Comparison of ENCODE assay signal across 9 cellular contexts in genomic region chr21:45299864-45300785, GRCh38. TPM values are rescaled to one million over a fixed set of nuclear protein-coding genes. Genes with fewer than 3 reads are reported as not detected.
A peak's percentile ranks its signal among the peaks of the same experiment; 100 is the strongest.
DNase-seq lines count a peak whose midpoint lies in the region; ATAC-seq and TF ChIP-seq lines count a peak whose summit lies in the region.
"Had no signal": no experiment of that assay in that cellular context is flagged by ENCODE, and none has a peak within 500 bp of the region (broad histone marks: within the 10 kb centered on the region; RNA-seq: fewer than 3 reads in every experiment).

No MANE protein-coding gene starts in this region.

- peak overlapping the region; percentile 84; the same call in 1 of the 2 replicates for H2BK120ac ChIP-seq in IMR-90 (ENCODE audit: low read depth, low read length)

- H2BK5ac ChIP-seq in IMR-90 (ENCODE audit: low read depth, low read length, poor library complexity, severe bottlenecking) = peak overlapping the region; percentile 15

- peak overlapping the region; percentile 47 to 73; a peak in 2 of 4 replicates for H4K8ac ChIP-seq in IMR-90 (ENCODE audit: low read depth in 2 of 2, low read length in 2 of 2)

- H3K79me1 ChIP-seq in IMR-90 (ENCODE audit: low read depth in 1 of 2, low read length in 2 of 2) = peaks cover 11 to 43% of the 10 kb centered on the region in 2 experiments

- no peak overlapping the region; the same call in 1 of the 2 replicates for H3K56ac ChIP-seq in IMR-90 (ENCODE audit: extremely low read depth, insufficient read depth, low read length)

- TF ChIP-seq CTCF in IMR-90 (conservative IDR thresholded peaks at IDR 0.05; ENCODE audit: low read depth, low read length) (no peak), cardiac fibroblast (IDR thresholded peaks at IDR 0.05; ENCODE audit: low read depth, low read length) (no peak), right lobe of liver (IDR thresholded peaks at IDR 0.05) (no peak), spleen (IDR thresholded peaks at IDR 0.05 in 8 of 11, conservative IDR thresholded peaks at IDR 0.05 in 3 of 11) (no peak)

- H2AK5ac ChIP-seq in IMR-90 (ENCODE audit: low read depth, low read length) = peak overlapping the region; percentile 95

- peak overlapping the region; percentile 81; the same call in 1 of the 2 replicates for H2BK20ac ChIP-seq in IMR-90 (ENCODE audit: low read depth, low read length)

- H3K9ac ChIP-seq in IMR-90 (ENCODE audit: low read depth, low read length) = no peak overlapping the region

- H3K18ac ChIP-seq in IMR-90 (ENCODE audit: low read depth, low read length) = peak overlapping the region; percentile 9; the same call in 1 of the 2 replicates

- H4K91ac ChIP-seq in IMR-90 (ENCODE audit: insufficient read depth, low read depth, low read length) = peak overlapping the region; percentile 82

- DNase-seq in IMR-90 (peak; percentile 81), cardiac fibroblast (ENCODE audit: low read depth in 2 of 2) (peak; percentile 67 to 74), right lobe of liver (peak in 2 of 3 donors; percentile 43 to 53), spleen (peak; percentile 65), NCI-H69 (lab: John Stamatoyannopoulos, UW) (no peak)
- DNase-seq in stimulated activated naive CD4-positive, alpha-beta T cell treated with Interleukin-2 at 50 U/mL for 16 hours (lab: John Stamatoyannopoulos, UW) = no peak
- DNase-seq: DMS153 had no signal

- peaks cover 11% of the 10 kb centered on the region for H3K9me1 ChIP-seq in IMR-90 (ENCODE audit: insufficient read depth, low read length)

- no peak for TF ChIP-seq RAD21 in IMR-90 (IDR thresholded peaks at IDR 0.05; ENCODE audit: low read length)

- H3K36me3 ChIP-seq in IMR-90 (ENCODE audit: control insufficient read depth, insufficient read depth, low read length) (no peaks in the 10 kb centered on the region), right lobe of liver (no peaks in the 10 kb centered on the region), spleen (no peaks in the 10 kb centered on the region)

- peak overlapping the region; percentile 40 for H2AFZ ChIP-seq in IMR-90 (replicated peaks; ENCODE audit: low read length, poor library complexity)

- peak overlapping the region; percentile 79 for H3K4ac ChIP-seq in IMR-90 (ENCODE audit: low read depth, low read length)

- no peaks in the 10 kb centered on the region; the same call in 1 of the 2 replicates for H4K20me1 ChIP-seq in IMR-90 (ENCODE audit: insufficient read depth, low read length)

- intact Hi-C loops in IMR-90 (cut with micrococcal nuclease) (no loop called here), right lobe of liver (cut with DNase I) (loop anchor here in 1 of 2 donors (5.0 kb wide), 1 partner anchor 137 kb away; no protein-coding TSS in a partner anchor), spleen (cut with DNase I; ENCODE audit: low total_unique reads) (no loop called here)

- H3K4me2 ChIP-seq in IMR-90 (ENCODE audit: low read depth, low read length) = no peak overlapping the region

- no TSS peak for BruUV-seq in IMR-90 (replicated peaks; lab: Mats Ljungman, UMichigan)

- peak overlapping the region; percentile 77; the same call in 1 of the 2 replicates for H3K14ac ChIP-seq in IMR-90 (replicated peaks; ENCODE audit: low read depth, low read length)

- H3K9me3 ChIP-seq in IMR-90 (ENCODE audit: control insufficient read depth, insufficient read depth, low read length) = no peaks in the 10 kb centered on the region
- no peaks in the 10 kb centered on the region for H3K9me3 ChIP-seq in right lobe of liver
- H3K9me3 ChIP-seq in spleen = no peaks in the 10 kb centered on the region

- WGBS in IMR-90 (ENCODE audit: extremely low coverage in 2 of 2, insufficient read length in 1 of 2), 2 experiments = 87% methylated on average over 23 of the region's 34 CpGs; no CpG with 5 or more reads in 1 of the 2 experiments
- 30% methylated on average over 5 of the region's 34 CpGs for WGBS in right lobe of liver (ENCODE audit: insufficient coverage, low coverage, low lambda C conversion rate, missing lambda C conversion rate)
- 77 to 84% (median 83%) methylated on average over 34 of the region's 34 CpGs for WGBS in spleen, 5 donors

- POLR2A ChIA-PET in IMR-90 (lab: Charles Lee; ENCODE audit: unreplicated experiment) = no interaction called here

- CTCF ChIA-PET in IMR-90 (lab: Yijun Ruan, JAX) = no interaction called here

- ATAC-seq in IMR-90 (ENCODE audit: low read depth) = no peak
- no peak for ATAC-seq in right lobe of liver
- ATAC-seq in HG02678 (IDR thresholded peaks at IDR 0.05; ENCODE audit: unreplicated experiment) = no peak
- ATAC-seq: WTC11 had no signal

- H2AK9ac ChIP-seq in IMR-90 (replicated peaks; ENCODE audit: low read depth, low read length, poor library complexity) = peak overlapping the region; percentile 51

- no peak overlapping the region for H3K4me3 ChIP-seq in IMR-90 (ENCODE audit: insufficient read depth, low read depth, low read length)
- H3K4me3 ChIP-seq in cardiac fibroblast (replicated peaks in 1 of 2; ENCODE audit: low read depth in 2 of 2, low read length in 2 of 2) = no peak overlapping the region
- H3K4me3 ChIP-seq in right lobe of liver = no peak overlapping the region
- H3K4me3 ChIP-seq in spleen = no peak overlapping the region

- TF ChIP-seq POLR2A in IMR-90 (IDR thresholded peaks at IDR 0.05; ENCODE audit: low read depth, low read length) (no peak), right lobe of liver (IDR thresholded peaks at IDR 0.05) (no peak), spleen (IDR thresholded peaks at IDR 0.05) (no peak)

- dilution Hi-C loops in IMR-90 (cut with HindIII; ENCODE audit: low sequenced_read_pairs, unreplicated experiment) = no loop called here

- 0 out of 2 replicates have a peak overlapping the region, but pooled peaks have one; percentile 71 for H3K23ac ChIP-seq in IMR-90 (ENCODE audit: low read depth, low read length)

- H3K27me3 ChIP-seq in IMR-90 (ENCODE audit: control insufficient read depth, insufficient read depth, low read length) (no peaks in the 10 kb centered on the region), right lobe of liver (no peaks in the 10 kb centered on the region), spleen (replicated peaks in 1 of 7) (no peaks in the 10 kb centered on the region)

- no peak overlapping the region for H3K27ac ChIP-seq in IMR-90 (ENCODE audit: insufficient read depth, low read length)
- peak overlapping the region; percentile 9 to 69 (median 27) for H3K27ac ChIP-seq in right lobe of liver
- H3K27ac ChIP-seq in spleen = peak overlapping the region in 7 of 8 donors; percentile 53 to 83 (median 79)

- H3K4me1 ChIP-seq in IMR-90 (ENCODE audit: control insufficient read depth, insufficient read depth, low read length) = peaks cover 25% of the 10 kb centered on the region
- H3K4me1 ChIP-seq in right lobe of liver = peaks cover 0 to 7% (median 0%) of the 10 kb centered on the region in 4 donors
- peaks cover 7 to 48% (median 29%) of the 10 kb centered on the region in 6 donors for H3K4me1 ChIP-seq in spleen

- 0 out of 3 replicates have a peak overlapping the region, but pooled peaks have one; percentile 51 for H2BK15ac ChIP-seq in IMR-90 (ENCODE audit: low read depth, low read length)

- in situ Hi-C loops in IMR-90 (cut with MboI; ENCODE audit: low sequenced_read_pairs) = no loop called here

- H4K5ac ChIP-seq in IMR-90 (ENCODE audit: low read depth, low read length) = peak overlapping the region; percentile 24; the same call in 1 of the 2 replicates

TF ChIP-seq in IMR-90, 13 proteins besides CTCF, POLR2A, EP300 and RAD21:
- no peak for TF ChIP-seq ELK1 (IDR thresholded peaks at IDR 0.05; ENCODE audit: borderline replicate concordance, low read depth, low read length)
- TF ChIP-seq RCOR1 (IDR thresholded peaks at IDR 0.05; ENCODE audit: insufficient replicate concordance, low read length) = no peak
- TF ChIP-seq FOS (IDR thresholded peaks at IDR 0.05; ENCODE audit: low read depth, low read length) = no peak
- TF ChIP-seq CHD1 (IDR thresholded peaks at IDR 0.05; ENCODE audit: low read depth, low read length) = no peak
- TF ChIP-seq NFE2L2 (IDR thresholded peaks at IDR 0.05; ENCODE audit: low read depth, low read length) = no peak
- no peak for TF ChIP-seq SMC3 (IDR thresholded peaks at IDR 0.05; ENCODE audit: low read depth, low read length)
- no peak for TF ChIP-seq USF2 (IDR thresholded peaks at IDR 0.05; ENCODE audit: low read depth, low read length)
- no peak for TF ChIP-seq MAFK (IDR thresholded peaks at IDR 0.05; ENCODE audit: low read depth, low read length)
- no peak for TF ChIP-seq CEBPB (IDR thresholded peaks at IDR 0.05; ENCODE audit: low read depth, low read length)
- no peak for TF ChIP-seq MAZ (IDR thresholded peaks at IDR 0.05; ENCODE audit: borderline replicate concordance, low read depth, low read length)
- TF ChIP-seq BHLHE40 (IDR thresholded peaks at IDR 0.05; ENCODE audit: low read depth, low read length) = no peak
- TF ChIP-seq RFX5 (IDR thresholded peaks at IDR 0.05; ENCODE audit: low read depth, low read length) = no peak
- no peak for TF ChIP-seq MXI1 (IDR thresholded peaks at IDR 0.05; ENCODE audit: borderline replicate concordance, low read depth, low read length)

RNA-seq across cellular contexts. Expression of gene POFUT2, which starts 12.4 kb away (rescaled TPM):
- total RNA-seq in IMR-90 (2012; rRNA removed) (18.8 and 23.9 TPM in 2 replicates), right lobe of liver (10 to 100 TPM; 10.5 to 22.0 (median 13.7) TPM), spleen (10 to 100 TPM; 24.1 to 37.0 (median 28.8) TPM)
- polyA plus RNA-seq in IMR-90 (2012; rRNA removed) (58.5 and 59.3 TPM in 2 replicates), spleen (10 to 100 TPM; 10.5 to 23.2 (median 19.3) TPM)
- polyA plus RNA-seq in IMR-90 (2012; cell fraction: cytosol; rRNA removed) = 46.5 and 53.6 TPM in 2 replicates
- 236 and 251 TPM in 2 replicates for polyA plus RNA-seq in IMR-90 (2012; cell fraction: nucleus; rRNA removed; ENCODE audit: low replicate concordance)

Comparison
In these comparisons a context has a peak if more than half of its experiments do, and no peak if none do; other contexts are left out.
1. DNase-seq: peak in IMR-90 (single experiment), cardiac fibroblast (2 of 2), right lobe of liver (2 of 3) and spleen (single experiment); none in NCI-H69 (single experiment) and stimulated activated naive CD4-positive, alpha-beta T cell treated with Interleukin-2 at 50 U/mL for 16 hours (single experiment).